Comparison of ENCODE assay signal across 1 cellular context in the genomic region with DNA sequence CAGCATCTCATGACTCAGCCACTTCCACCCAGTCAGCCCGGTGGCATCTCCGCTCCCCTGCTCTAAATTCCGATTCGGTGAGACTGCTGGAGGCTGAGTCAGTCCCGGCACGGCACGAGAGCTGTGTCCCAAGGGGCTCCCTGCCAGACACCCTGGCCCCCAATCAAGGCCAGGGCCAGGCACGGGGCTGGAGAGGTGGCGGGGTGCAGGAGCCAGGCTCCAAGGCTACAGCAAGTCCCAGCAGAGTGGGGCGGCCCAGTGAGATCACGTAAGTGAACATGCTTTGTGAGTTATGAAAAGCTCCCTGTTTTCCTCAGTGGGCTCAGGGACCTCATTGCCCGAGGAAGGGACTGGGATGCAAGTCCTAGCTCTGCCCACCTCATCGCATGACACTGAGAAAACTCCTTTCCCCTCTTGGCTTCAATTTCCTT.
TF ChIP-seq lines count a peak whose summit lies in the region.

No MANE protein-coding gene starts in this region.

TF ChIP-seq in A549, 52 proteins besides CTCF, POLR2A, EP300 and RAD21 (continued from another document):
- TF ChIP-seq HOXB5 (CRISPR knock-in tag; IDR thresholded peaks at IDR 0.05) (peak; percentile 51; the same call in 1 of the 2 replicates), FOSB (CRISPR knock-in tag; IDR thresholded peaks at IDR 0.05) (peak; percentile 85), RNF2 (IDR thresholded peaks at IDR 0.05; ENCODE audit: borderline replicate concordance, low read depth) (no peak), CEBPB (IDR thresholded peaks at IDR 0.05) (peak in 1 of 2 experiments; percentile 51; a peak in 1 of 4 replicates), KDM5A (IDR thresholded peaks at IDR 0.05) (no peak), NR3C1 (IDR thresholded peaks at IDR 0.05) (no peak), FOXS1 (CRISPR knock-in tag; IDR thresholded peaks at IDR 0.05) (peak; percentile 30; the same call in 1 of the 2 replicates), ESRRA (IDR thresholded peaks at IDR 0.05; ENCODE audit: borderline replicate concordance, low read length) (no peak), ZC3H11A (IDR thresholded peaks at IDR 0.05) (no peak), JUNB (IDR thresholded peaks at IDR 0.05) (peak; percentile 92), MAX (IDR thresholded peaks at IDR 0.05) (peak; percentile 90), ZFP36 (IDR thresholded peaks at IDR 0.05; ENCODE audit: borderline replicate concordance, partially characterized antibody) (no peak), MYC (IDR thresholded peaks at IDR 0.05; ENCODE audit: borderline replicate concordance, low read length) (peak; percentile 84), GATA3 (IDR thresholded peaks at IDR 0.05; ENCODE audit: borderline replicate concordance) (peak; percentile 90), NFE2L2 (conservative IDR thresholded peaks at IDR 0.05; ENCODE audit: low read length) (peak; percentile 85), MAZ (IDR thresholded peaks at IDR 0.05; ENCODE audit: borderline replicate concordance, low read depth, low read length) (no peak), NPAS2 (CRISPR knock-in tag; IDR thresholded peaks at IDR 0.05; ENCODE audit: borderline replicate concordance) (no peak), EHF (CRISPR knock-in tag; IDR thresholded peaks at IDR 0.05) (no peak), BCL3 (IDR thresholded peaks at IDR 0.05) (0 out of 3 replicates have a peak, but pooled peaks have one; percentile 62), TP53 (CRISPR knock-in tag; IDR thresholded peaks at IDR 0.05) (peak; percentile 61), ZSCAN20 (CRISPR knock-in tag; IDR thresholded peaks at IDR 0.05) (no peak), MAFK (IDR thresholded peaks at IDR 0.05; ENCODE audit: partially characterized antibody) (peak; percentile 96), HOXB13 (CRISPR knock-in tag; IDR thresholded peaks at IDR 0.05; ENCODE audit: low read depth) (peak; percentile 75; the same call in 1 of the 2 replicates), REST (IDR thresholded peaks at IDR 0.05) (no peak), HEYL (CRISPR knock-in tag; IDR thresholded peaks at IDR 0.05) (no peak), FOSL2 (IDR thresholded peaks at IDR 0.05) (peak; percentile 97), FOSL2 (CRISPR knock-in tag; IDR thresholded peaks at IDR 0.05) (peak; percentile 100), CHD4 (IDR thresholded peaks at IDR 0.05; ENCODE audit: borderline replicate concordance) (no peak), PHF8 (IDR thresholded peaks at IDR 0.05; ENCODE audit: borderline replicate concordance, low read depth) (no peak), EHMT2 (IDR thresholded peaks at IDR 0.05; ENCODE audit: low read depth) (no peak), CBX2 (IDR thresholded peaks at IDR 0.05; ENCODE audit: borderline replicate concordance, low read depth) (no peak), CBX8 (IDR thresholded peaks at IDR 0.05) (no peak), RARB (CRISPR knock-in tag; IDR thresholded peaks at IDR 0.05) (peak; percentile 42; the same call in 1 of the 2 replicates), RCOR1 (IDR thresholded peaks at IDR 0.05; ENCODE audit: low read depth, low read length) (no peak)
- TF ChIP-seq, protein P1, sequence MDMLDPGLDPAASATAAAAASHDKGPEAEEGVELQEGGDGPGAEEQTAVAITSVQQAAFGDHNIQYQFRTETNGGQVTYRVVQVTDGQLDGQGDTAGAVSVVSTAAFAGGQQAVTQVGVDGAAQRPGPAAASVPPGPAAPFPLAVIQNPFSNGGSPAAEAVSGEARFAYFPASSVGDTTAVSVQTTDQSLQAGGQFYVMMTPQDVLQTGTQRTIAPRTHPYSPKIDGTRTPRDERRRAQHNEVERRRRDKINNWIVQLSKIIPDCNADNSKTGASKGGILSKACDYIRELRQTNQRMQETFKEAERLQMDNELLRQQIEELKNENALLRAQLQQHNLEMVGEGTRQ (IDR thresholded peaks at IDR 0.05), result no peak
- TF ChIP-seq, protein P2, sequence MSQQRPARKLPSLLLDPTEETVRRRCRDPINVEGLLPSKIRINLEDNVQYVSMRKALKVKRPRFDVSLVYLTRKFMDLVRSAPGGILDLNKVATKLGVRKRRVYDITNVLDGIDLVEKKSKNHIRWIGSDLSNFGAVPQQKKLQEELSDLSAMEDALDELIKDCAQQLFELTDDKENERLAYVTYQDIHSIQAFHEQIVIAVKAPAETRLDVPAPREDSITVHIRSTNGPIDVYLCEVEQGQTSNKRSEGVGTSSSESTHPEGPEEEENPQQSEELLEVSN (IDR thresholded peaks at IDR 0.05; ENCODE audit: borderline replicate concordance, low read depth), result peak; percentile 29; the same call in 1 of the 2 replicates
- TF ChIP-seq, protein P3, sequence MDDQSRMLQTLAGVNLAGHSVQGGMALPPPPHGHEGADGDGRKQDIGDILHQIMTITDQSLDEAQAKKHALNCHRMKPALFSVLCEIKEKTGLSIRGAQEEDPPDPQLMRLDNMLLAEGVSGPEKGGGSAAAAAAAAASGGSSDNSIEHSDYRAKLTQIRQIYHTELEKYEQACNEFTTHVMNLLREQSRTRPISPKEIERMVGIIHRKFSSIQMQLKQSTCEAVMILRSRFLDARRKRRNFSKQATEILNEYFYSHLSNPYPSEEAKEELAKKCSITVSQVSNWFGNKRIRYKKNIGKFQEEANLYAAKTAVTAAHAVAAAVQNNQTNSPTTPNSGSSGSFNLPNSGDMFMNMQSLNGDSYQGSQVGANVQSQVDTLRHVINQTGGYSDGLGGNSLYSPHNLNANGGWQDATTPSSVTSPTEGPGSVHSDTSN (IDR thresholded peaks at IDR 0.05), result peak; percentile 75
- TF ChIP-seq, protein P4, sequence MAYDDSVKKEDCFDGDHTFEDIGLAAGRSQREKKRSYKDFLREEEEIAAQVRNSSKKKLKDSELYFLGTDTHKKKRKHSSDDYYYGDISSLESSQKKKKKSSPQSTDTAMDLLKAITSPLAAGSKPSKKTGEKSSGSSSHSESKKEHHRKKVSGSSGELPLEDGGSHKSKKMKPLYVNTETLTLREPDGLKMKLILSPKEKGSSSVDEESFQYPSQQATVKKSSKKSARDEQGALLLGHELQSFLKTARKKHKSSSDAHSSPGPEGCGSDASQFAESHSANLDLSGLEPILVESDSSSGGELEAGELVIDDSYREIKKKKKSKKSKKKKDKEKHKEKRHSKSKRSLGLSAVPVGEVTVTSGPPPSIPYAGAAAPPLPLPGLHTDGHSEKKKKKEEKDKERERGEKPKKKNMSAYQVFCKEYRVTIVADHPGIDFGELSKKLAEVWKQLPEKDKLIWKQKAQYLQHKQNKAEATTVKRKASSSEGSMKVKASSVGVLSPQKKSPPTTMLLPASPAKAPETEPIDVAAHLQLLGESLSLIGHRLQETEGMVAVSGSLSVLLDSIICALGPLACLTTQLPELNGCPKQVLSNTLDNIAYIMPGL (CRISPR knock-in tag; IDR thresholded peaks at IDR 0.05; ENCODE audit: borderline replicate concordance), result no peak
- TF ChIP-seq, protein P5, sequence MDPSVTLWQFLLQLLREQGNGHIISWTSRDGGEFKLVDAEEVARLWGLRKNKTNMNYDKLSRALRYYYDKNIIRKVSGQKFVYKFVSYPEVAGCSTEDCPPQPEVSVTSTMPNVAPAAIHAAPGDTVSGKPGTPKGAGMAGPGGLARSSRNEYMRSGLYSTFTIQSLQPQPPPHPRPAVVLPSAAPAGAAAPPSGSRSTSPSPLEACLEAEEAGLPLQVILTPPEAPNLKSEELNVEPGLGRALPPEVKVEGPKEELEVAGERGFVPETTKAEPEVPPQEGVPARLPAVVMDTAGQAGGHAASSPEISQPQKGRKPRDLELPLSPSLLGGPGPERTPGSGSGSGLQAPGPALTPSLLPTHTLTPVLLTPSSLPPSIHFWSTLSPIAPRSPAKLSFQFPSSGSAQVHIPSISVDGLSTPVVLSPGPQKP (IDR thresholded peaks at IDR 0.05; ENCODE audit: low read depth, low read length), result no peak
TF ChIP-seq in A549: peak in this region for 23.
